ENCODE assay signal across 24 cellular contexts in the genomic region with DNA sequence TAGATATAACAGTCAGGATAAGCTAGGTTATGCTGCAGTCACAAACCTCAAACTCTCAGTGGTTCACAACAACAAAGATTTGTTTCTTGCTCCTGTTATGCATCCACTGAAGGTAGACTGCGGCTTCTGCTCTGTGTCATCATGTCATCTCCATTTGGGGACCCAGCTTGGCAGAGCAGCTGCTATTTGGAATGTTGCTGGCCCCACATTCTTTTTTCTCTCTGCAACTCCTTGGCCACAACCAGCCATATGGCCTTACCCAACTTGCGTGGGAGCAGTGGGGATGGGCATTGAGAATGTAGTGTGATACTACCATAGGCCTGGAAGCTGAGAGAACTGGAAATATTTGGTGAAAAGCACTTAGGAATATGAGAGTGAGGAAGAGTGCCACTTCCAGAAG.
"Had no signal": no experiment of that assay in that cellular context is flagged by ENCODE, and none has a peak within 500 bp of the region (broad histone marks: within the 10 kb centered on the region; RNA-seq: fewer than 3 reads in every experiment).

No MANE protein-coding gene starts in this region.

- H3K27me3 Mint-ChIP-seq: activated CD4-positive, alpha-beta memory T cell treated with anti-CD3 and anti-CD28 coated beads, Interleukin-2, amount 10 ng/mL, durations not matched to agents 7 days and 5 days; activated CD4-positive, alpha-beta T cell treated with anti-CD3 and anti-CD28 coated beads for 36 hours; activated naive CD4-positive, alpha-beta T cell treated with anti-CD3 and anti-CD28 coated beads, Interleukin-2, amount 10 ng/mL, durations not matched to agents 7 days and 5 days; T-cell had no signal

- H3K9me3 ChIP-seq: MG63 had no signal

- H3K9me3 Mint-ChIP-seq: activated CD4-positive, alpha-beta memory T cell treated with anti-CD3 and anti-CD28 coated beads, Interleukin-2, amount 10 ng/mL, durations not matched to agents 7 days and 5 days; activated naive CD4-positive, alpha-beta T cell treated with anti-CD3 and anti-CD28 coated beads, Interleukin-2, amount 10 ng/mL, durations not matched to agents 7 days and 5 days; activated T-helper 2 cell treated with anti-CD3 and anti-CD28 coated beads, Interferon-gamma antibody, Interleukin-2, Interleukin-4, amounts not matched to agents 10 μg/mL and 5 μg/mL and 100 μg/mL, durations not matched to agents 14 hours and 24 hours and 36 hours had no signal

- H3K27me3 ChIP-seq: MG63 had no signal

- H3K4me3 Mint-ChIP-seq: activated CD4-positive, alpha-beta memory T cell treated with anti-CD3 and anti-CD28 coated beads, Interleukin-2, amount 10 ng/mL, durations not matched to agents 7 days and 5 days; activated CD4-positive, alpha-beta T cell treated with anti-CD3 and anti-CD28 coated beads for 36 hours; activated naive CD4-positive, alpha-beta T cell treated with anti-CD3 and anti-CD28 coated beads, Interleukin-2, amount 10 ng/mL, durations not matched to agents 7 days and 5 days; T-cell had no signal

- H3K4me1 Mint-ChIP-seq: activated CD4-positive, alpha-beta memory T cell treated with anti-CD3 and anti-CD28 coated beads, Interleukin-2, amount 10 ng/mL, durations not matched to agents 7 days and 5 days; activated CD4-positive, alpha-beta T cell treated with anti-CD3 and anti-CD28 coated beads for 36 hours; activated naive CD4-positive, alpha-beta T cell treated with anti-CD3 and anti-CD28 coated beads, Interleukin-2, amount 10 ng/mL, durations not matched to agents 7 days and 5 days; T-cell had no signal

- DNase-seq: activated CD4-positive, alpha-beta memory T cell treated with anti-CD3 and anti-CD28 coated beads, Interleukin-2, amount 10 ng/mL, durations not matched to agents 7 days and 5 days; activated CD4-positive, alpha-beta T cell treated with anti-CD3 and anti-CD28 coated beads for 36 hours; activated CD4-positive, alpha-beta T cell treated with anti-CD3 and anti-CD28 coated beads, Interleukin-2, amount 50 U/mL, for 1 hour; activated CD4-positive, CD25-positive, alpha-beta regulatory T cell; activated gamma-delta T cell treated with Interleukin-2 at 50 U/mL for 16 hours; activated naive CD4-positive, alpha-beta T cell treated with anti-CD3 and anti-CD28 coated beads, Interleukin-2, amount 10 ng/mL, durations not matched to agents 7 days and 5 days; activated T-cell treated with anti-CD3 and anti-CD28 coated beads for 4 hours; activated T-cell treated with anti-CD3 and anti-CD28 coated beads, Interleukin-2, amount 50 U/mL, for 48 hours; aorta; central memory CD4-positive, alpha-beta T cell; MG63; MV-4-11; NCI-H1092 treated with DMSO at 0.1 percent for 48 hours; NCI-H1417 treated with DMSO at 0.1 percent for 48 hours; NCI-H1694; NCI-H2029; NCI-H2107; NCI-H226; NCI-H526; NCI-H82; SIG-M5; T-cell had no signal

- H3K4me3 ChIP-seq: MG63 had no signal

- H3K27ac Mint-ChIP-seq: activated CD4-positive, alpha-beta memory T cell treated with anti-CD3 and anti-CD28 coated beads, Interleukin-2, amount 10 ng/mL, durations not matched to agents 7 days and 5 days; activated CD4-positive, alpha-beta T cell treated with anti-CD3 and anti-CD28 coated beads for 36 hours; activated naive CD4-positive, alpha-beta T cell treated with anti-CD3 and anti-CD28 coated beads, Interleukin-2, amount 10 ng/mL, durations not matched to agents 7 days and 5 days; activated T-helper 2 cell treated with anti-CD3 and anti-CD28 coated beads, Interferon-gamma antibody, Interleukin-2, Interleukin-4, amounts not matched to agents 10 μg/mL and 5 μg/mL and 100 μg/mL, durations not matched to agents 14 hours and 24 hours and 36 hours; T-cell had no signal

- ATAC-seq: activated CD4-positive, alpha-beta T cell treated with anti-CD3 and anti-CD28 coated beads for 36 hours; T-cell had no signal

- H3K27ac ChIP-seq: VCaP had no signal
